Comparison of ENCODE assay signal across 1 cellular context in the genomic region with DNA sequence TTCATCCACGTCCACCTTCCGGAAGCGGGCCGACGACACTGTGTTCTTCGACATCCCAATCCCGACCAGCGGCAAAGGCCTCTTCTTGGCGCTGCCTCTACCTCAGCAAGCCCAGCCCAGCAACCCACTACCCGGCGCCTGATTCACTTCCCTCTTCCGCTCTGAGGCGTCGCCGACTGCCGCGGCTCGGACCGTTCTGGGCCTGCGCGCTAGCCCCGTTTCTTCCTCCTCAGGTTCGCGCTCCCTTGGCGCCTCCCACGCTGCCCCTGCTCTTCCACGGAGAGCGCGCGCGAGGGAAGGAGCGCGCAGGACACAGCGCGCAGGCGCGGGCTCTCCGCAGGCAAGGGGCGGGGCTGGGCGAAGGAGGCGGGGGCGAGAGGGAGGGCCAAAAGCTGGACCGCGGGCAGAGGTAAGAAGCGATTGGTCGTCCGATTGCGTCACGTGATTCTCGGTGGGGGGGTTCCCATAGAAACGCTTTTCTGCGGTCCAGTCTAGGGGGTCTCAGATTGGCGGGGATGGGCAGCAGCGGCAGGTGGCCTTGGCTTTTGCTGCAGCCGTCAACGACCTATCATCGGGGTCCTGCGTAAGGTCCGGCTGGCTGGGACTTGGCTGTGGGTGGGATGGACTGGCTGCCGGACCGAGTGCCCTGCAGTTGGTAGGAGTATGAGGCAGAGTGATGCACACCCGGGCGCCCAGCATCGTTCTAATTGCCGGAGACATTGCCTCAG.
TF ChIP-seq lines count a peak whose summit lies in the region.

TSS of gene ARPC5 (minus strand) at position 178 of the 728 bp plus-strand sequence. CDS start at position 54, 124 bp downstream.

TF ChIP-seq in HEK293, 187 proteins besides CTCF, POLR2A, EP300 and RAD21 (continued from another document and continues in another):
- TF ChIP-seq, protein P1, sequence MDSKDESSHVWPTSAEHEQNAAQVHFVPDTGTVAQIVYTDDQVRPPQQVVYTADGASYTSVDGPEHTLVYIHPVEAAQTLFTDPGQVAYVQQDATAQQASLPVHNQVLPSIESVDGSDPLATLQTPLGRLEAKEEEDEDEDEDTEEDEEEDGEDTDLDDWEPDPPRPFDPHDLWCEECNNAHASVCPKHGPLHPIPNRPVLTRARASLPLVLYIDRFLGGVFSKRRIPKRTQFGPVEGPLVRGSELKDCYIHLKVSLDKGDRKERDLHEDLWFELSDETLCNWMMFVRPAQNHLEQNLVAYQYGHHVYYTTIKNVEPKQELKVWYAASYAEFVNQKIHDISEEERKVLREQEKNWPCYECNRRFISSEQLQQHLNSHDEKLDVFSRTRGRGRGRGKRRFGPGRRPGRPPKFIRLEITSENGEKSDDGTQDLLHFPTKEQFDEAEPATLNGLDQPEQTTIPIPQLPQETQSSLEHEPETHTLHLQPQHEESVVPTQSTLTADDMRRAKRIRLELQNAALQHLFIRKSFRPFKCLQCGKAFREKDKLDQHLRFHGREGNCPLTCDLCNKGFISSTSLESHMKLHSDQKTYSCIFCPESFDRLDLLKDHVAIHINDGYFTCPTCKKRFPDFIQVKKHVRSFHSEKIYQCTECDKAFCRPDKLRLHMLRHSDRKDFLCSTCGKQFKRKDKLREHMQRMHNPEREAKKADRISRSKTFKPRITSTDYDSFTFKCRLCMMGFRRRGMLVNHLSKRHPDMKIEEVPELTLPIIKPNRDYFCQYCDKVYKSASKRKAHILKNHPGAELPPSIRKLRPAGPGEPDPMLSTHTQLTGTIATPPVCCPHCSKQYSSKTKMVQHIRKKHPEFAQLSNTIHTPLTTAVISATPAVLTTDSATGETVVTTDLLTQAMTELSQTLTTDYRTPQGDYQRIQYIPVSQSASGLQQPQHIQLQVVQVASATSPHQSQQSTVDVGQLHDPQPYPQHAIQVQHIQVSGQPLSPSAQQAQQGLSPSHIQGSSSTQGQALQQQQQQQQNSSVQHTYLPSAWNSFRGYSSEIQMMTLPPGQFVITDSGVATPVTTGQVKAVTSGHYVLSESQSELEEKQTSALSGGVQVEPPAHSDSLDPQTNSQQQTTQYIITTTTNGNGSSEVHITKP (tag by site-specific recombination; IDR thresholded peaks at IDR 0.05) = peak; percentile 99
- TF ChIP-seq ZNF366 (tag by site-specific recombination; conservative IDR thresholded peaks at IDR 0.05) (peak; percentile 87), BCL11A (tag by site-specific recombination; IDR thresholded peaks at IDR 0.05; ENCODE audit: low read depth) (peak; percentile 54; the same call in 1 of the 2 replicates), ZNF341 (tag by site-specific recombination; IDR thresholded peaks at IDR 0.05; ENCODE audit: low read depth) (peak; percentile 77), REPIN1 (tag by site-specific recombination; IDR thresholded peaks at IDR 0.05; ENCODE audit: low read depth) (no peak), ZFP41 (tag by site-specific recombination; IDR thresholded peaks at IDR 0.05; ENCODE audit: borderline replicate concordance) (no peak), ZBTB44 (tag by site-specific recombination; IDR thresholded peaks at IDR 0.05) (no peak), ZNF292 (tag by site-specific recombination; IDR thresholded peaks at IDR 0.05; ENCODE audit: borderline replicate concordance, low read depth) (no peak), ZNF513 (tag by site-specific recombination; IDR thresholded peaks at IDR 0.05) (no peak), ZNF626 (tag by site-specific recombination; IDR thresholded peaks at IDR 0.05) (no peak), ZSCAN4 (tag by site-specific recombination; IDR thresholded peaks at IDR 0.05) (0 out of 2 replicates have a peak, but pooled peaks have one; percentile 49), SALL2 (tag by site-specific recombination; IDR thresholded peaks at IDR 0.05; ENCODE audit: borderline replicate concordance) (no peak), ZNF157 (tag by site-specific recombination; IDR thresholded peaks at IDR 0.05) (no peak), SCRT1 (tag by site-specific recombination; IDR thresholded peaks at IDR 0.05; ENCODE audit: borderline replicate concordance) (no peak), ZBTB1 (tag by site-specific recombination; IDR thresholded peaks at IDR 0.05) (no peak), ZNF274 (IDR thresholded peaks at IDR 0.05; ENCODE audit: low read length) (no peak), ZNF274 (tag by site-specific recombination; IDR thresholded peaks at IDR 0.05; ENCODE audit: borderline replicate concordance) (no peak), ZNF175 (tag by site-specific recombination; IDR thresholded peaks at IDR 0.05) (no peak), ZNF202 (tag by site-specific recombination; IDR thresholded peaks at IDR 0.05; ENCODE audit: borderline replicate concordance) (no peak), ZNF521 (tag by site-specific recombination; IDR thresholded peaks at IDR 0.05) (no peak), ZNF221 (tag by site-specific recombination; IDR thresholded peaks at IDR 0.05; ENCODE audit: borderline replicate concordance) (no peak), GLI2 (tag by site-specific recombination; IDR thresholded peaks at IDR 0.05; ENCODE audit: borderline replicate concordance, low read depth) (no peak), ZNF561 (tag by site-specific recombination; IDR thresholded peaks at IDR 0.05; ENCODE audit: borderline replicate concordance) (peak; percentile 47; the same call in 1 of the 2 replicates), ZNF184 (tag by site-specific recombination; IDR thresholded peaks at IDR 0.05) (no peak), ZFP3 (tag by site-specific recombination; IDR thresholded peaks at IDR 0.05; ENCODE audit: low read depth) (no peak), IKZF3 (tag by site-specific recombination; IDR thresholded peaks at IDR 0.05) (peak; percentile 78), ZNF10 (tag by site-specific recombination; IDR thresholded peaks at IDR 0.05) (peak; percentile 91), ZBTB21 (tag by site-specific recombination; IDR thresholded peaks at IDR 0.05) (no peak), ZNF658 (tag by site-specific recombination; IDR thresholded peaks at IDR 0.05) (no peak), ZNF146 (tag by site-specific recombination; IDR thresholded peaks at IDR 0.05) (no peak), ZNF121 (tag by site-specific recombination; IDR thresholded peaks at IDR 0.05) (no peak), ZNF48 (tag by site-specific recombination; IDR thresholded peaks at IDR 0.05) (no peak), ZNF433 (tag by site-specific recombination; IDR thresholded peaks at IDR 0.05; ENCODE audit: low read depth) (no peak), ZNF280D (tag by site-specific recombination; IDR thresholded peaks at IDR 0.05) (no peak), ZBTB6 (tag by site-specific recombination; IDR thresholded peaks at IDR 0.05) (no peak), ZNF596 (tag by site-specific recombination; IDR thresholded peaks at IDR 0.05) (peak; percentile 67; the same call in 1 of the 2 replicates), ZSCAN23 (tag by site-specific recombination; IDR thresholded peaks at IDR 0.05) (0 out of 2 replicates have a peak, but pooled peaks have one; percentile 13), ZFHX2 (tag by site-specific recombination; conservative IDR thresholded peaks at IDR 0.05) (peak; percentile 86), ZNF37A (tag by site-specific recombination; IDR thresholded peaks at IDR 0.05) (no peak), ZFP37 (tag by site-specific recombination; IDR thresholded peaks at IDR 0.05) (0 out of 2 replicates have a peak, but pooled peaks have one; percentile 78), ZNF549 (tag by site-specific recombination; IDR thresholded peaks at IDR 0.05) (no peak), AEBP2 (tag by site-specific recombination; IDR thresholded peaks at IDR 0.05; ENCODE audit: borderline replicate concordance) (no peak)
- TF ChIP-seq, protein P2, sequence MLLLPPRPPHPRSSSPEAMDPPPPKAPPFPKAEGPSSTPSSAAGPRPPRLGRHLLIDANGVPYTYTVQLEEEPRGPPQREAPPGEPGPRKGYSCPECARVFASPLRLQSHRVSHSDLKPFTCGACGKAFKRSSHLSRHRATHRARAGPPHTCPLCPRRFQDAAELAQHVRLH (tag by site-specific recombination; IDR thresholded peaks at IDR 0.05) = peak; percentile 85
- TF ChIP-seq, protein P3, sequence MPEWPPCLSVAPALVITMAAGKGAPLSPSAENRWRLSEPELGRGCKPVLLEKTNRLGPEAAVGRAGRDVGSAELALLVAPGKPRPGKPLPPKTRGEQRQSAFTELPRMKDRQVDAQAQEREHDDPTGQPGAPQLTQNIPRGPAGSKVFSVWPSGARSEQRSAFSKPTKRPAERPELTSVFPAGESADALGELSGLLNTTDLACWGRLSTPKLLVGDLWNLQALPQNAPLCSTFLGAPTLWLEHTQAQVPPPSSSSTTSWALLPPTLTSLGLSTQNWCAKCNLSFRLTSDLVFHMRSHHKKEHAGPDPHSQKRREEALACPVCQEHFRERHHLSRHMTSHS (tag by site-specific recombination; IDR thresholded peaks at IDR 0.05) = no peak
- TF ChIP-seq, protein P4, sequence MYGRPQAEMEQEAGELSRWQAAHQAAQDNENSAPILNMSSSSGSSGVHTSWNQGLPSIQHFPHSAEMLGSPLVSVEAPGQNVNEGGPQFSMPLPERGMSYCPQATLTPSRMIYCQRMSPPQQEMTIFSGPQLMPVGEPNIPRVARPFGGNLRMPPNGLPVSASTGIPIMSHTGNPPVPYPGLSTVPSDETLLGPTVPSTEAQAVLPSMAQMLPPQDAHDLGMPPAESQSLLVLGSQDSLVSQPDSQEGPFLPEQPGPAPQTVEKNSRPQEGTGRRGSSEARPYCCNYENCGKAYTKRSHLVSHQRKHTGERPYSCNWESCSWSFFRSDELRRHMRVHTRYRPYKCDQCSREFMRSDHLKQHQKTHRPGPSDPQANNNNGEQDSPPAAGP (tag by site-specific recombination; IDR thresholded peaks at IDR 0.05) = peak; percentile 33
